Comparison of ENCODE assay signal across 8 cellular contexts in genomic region chr1:236143104-236143948, GRCh38. TPM values are rescaled to one million over a fixed set of nuclear protein-coding genes. Genes with fewer than 3 reads are reported as not detected.
DNase-seq lines count a peak whose midpoint lies in the region; ATAC-seq and TF ChIP-seq lines count a peak whose summit lies in the region.

No MANE protein-coding gene starts in this region.

- no peak overlapping the region for H3K9ac ChIP-seq in neural progenitor cell

- H3K27me3 Mint-ChIP-seq in Calu3 (ENCODE audit: unreplicated experiment): peaks cover 50% of the 10 kb centered on the region
- peaks cover 32% of the 10 kb centered on the region for H3K27me3 Mint-ChIP-seq in neural progenitor cell (ENCODE audit: insufficient read depth, low read depth)

- H3K4me1 Mint-ChIP-seq in Calu3 (ENCODE audit: low read depth, unreplicated experiment) (peaks cover 26% of the 10 kb centered on the region), neural progenitor cell (peaks cover 27% of the 10 kb centered on the region)

- TF ChIP-seq CTCF in Calu3 (IDR thresholded peaks at IDR 0.05; ENCODE audit: unreplicated experiment) (no peak), fibroblast of pulmonary artery (IDR thresholded peaks at IDR 0.05; ENCODE audit: low read length, missing control alignments) (no peak), neural progenitor cell (IDR thresholded peaks at IDR 0.05) (no peak)

- peak overlapping the region; percentile 96 for H2AFZ ChIP-seq in neural progenitor cell (replicated peaks)

- peaks cover 7% of the 10 kb centered on the region for H3K4me1 ChIP-seq in neural progenitor cell
- no peaks in the 10 kb centered on the region for H3K4me1 ChIP-seq in aorta (ENCODE audit: control insufficient read depth in 1 of 2, insufficient read depth in 2 of 2, low read length in 2 of 2)

- 19% methylated on average over 38 to 39 of the region's 39 CpGs for WGBS in aorta, 2 donors

- H3K79me2 ChIP-seq in neural progenitor cell (ENCODE audit: low read depth): no peaks in the 10 kb centered on the region

- H3K4me2 ChIP-seq in neural progenitor cell: peak overlapping the region; percentile 100

- peak overlapping the region; percentile 95 for H3K4me3 Mint-ChIP-seq in Calu3 (ENCODE audit: low read depth, unreplicated experiment)
- H3K4me3 Mint-ChIP-seq in neural progenitor cell: peak overlapping the region; percentile 97

- H3K27me3 ChIP-seq in neural progenitor cell (peaks cover 71% of the 10 kb centered on the region), aorta (ENCODE audit: control insufficient read depth in 1 of 2, insufficient read depth in 2 of 2, low read length in 1 of 2) (peaks cover 0 to 2% of the 10 kb centered on the region in 2 donors)

- H3K27ac ChIP-seq in neural progenitor cell (no peak overlapping the region), aorta (ENCODE audit: low read depth in 1 of 2, low read length in 2 of 2) (no peak overlapping the region)

- DNase-seq in Calu3 (no peak), fibroblast of pulmonary artery (ENCODE audit: low read depth) (peak; percentile 68), neural progenitor cell (ENCODE audit: low spot score) (peak; percentile 52), aorta (no peak), ureter (ENCODE audit: low spot score) (no peak)
- no peak for DNase-seq in Jurkat, Clone E6-1 (ENCODE audit: low read depth, low spot score)
- DNase-seq in activated CD8-positive, alpha-beta memory T cell treated with anti-CD3 and anti-CD28 coated beads, Interleukin-2, amount 50 U/mL, for 48 hours: peak; percentile 66

- peak overlapping the region; percentile 80 for H3K4me3 ChIP-seq in Jurkat, Clone E6-1 (ENCODE audit: low read length)
- H3K4me3 ChIP-seq in fibroblast of pulmonary artery (replicated peaks; ENCODE audit: low read depth, low read length): peak overlapping the region; percentile 64
- H3K4me3 ChIP-seq in neural progenitor cell: peak overlapping the region; percentile 75
- H3K4me3 ChIP-seq in aorta (ENCODE audit: low read length in 2 of 2): peak overlapping the region; percentile 75 to 77

- H3K9me3 Mint-ChIP-seq in Calu3 (ENCODE audit: low read depth, unreplicated experiment) (no peaks in the 10 kb centered on the region), neural progenitor cell (no peaks in the 10 kb centered on the region)

- H4K20me1 ChIP-seq in neural progenitor cell (ENCODE audit: low read depth): peaks cover 13% of the 10 kb centered on the region

- H3K9me3 ChIP-seq in neural progenitor cell (ENCODE audit: low read depth) (no peaks in the 10 kb centered on the region), aorta (ENCODE audit: control insufficient read depth, low read length) (no peaks in the 10 kb centered on the region)

- intact Hi-C loops in Calu3 (cut with micrococcal nuclease; ENCODE audit: unreplicated experiment): loop anchor here (10.0 kb wide), 1 partner anchor 141 kb away; the partner anchor contains the start of gene ERO1B
- intact Hi-C loops in aorta (cut with DNase I): no loop called here

- H3K36me3 ChIP-seq in neural progenitor cell: no peaks in the 10 kb centered on the region
- no peaks in the 10 kb centered on the region for H3K36me3 ChIP-seq in aorta (ENCODE audit: control insufficient read depth in 1 of 2, insufficient read depth in 2 of 2, low read length in 1 of 2)

- CTCF ChIA-PET in Calu3 (lab: Charles Lee): no interaction called here

- peak; percentile 32 for ATAC-seq in GM21423 (IDR thresholded peaks at IDR 0.05; ENCODE audit: unreplicated experiment)
- peak; percentile 31 for ATAC-seq in aorta (ENCODE audit: low FRiP score)

- H3K27ac Mint-ChIP-seq in Calu3 (ENCODE audit: unreplicated experiment) (peak overlapping the region; percentile 88), neural progenitor cell (peak overlapping the region; percentile 93)

- BruUV-seq in Calu3 (replicated peaks; lab: Mats Ljungman, UMichigan): no TSS peak

- H3F3A ChIP-seq in neural progenitor cell (ENCODE audit: low read depth): peaks cover 20% of the 10 kb centered on the region

- peaks cover 25% of the 10 kb centered on the region for H3K36me3 Mint-ChIP-seq in Calu3 (ENCODE audit: insufficient read depth, unreplicated experiment)
- H3K36me3 Mint-ChIP-seq in neural progenitor cell: no peaks in the 10 kb centered on the region

RNA-seq across cellular contexts. Expression of gene GPR137B, which starts 1.0 kb away (rescaled TPM):
- total RNA-seq in Calu3 (2022) (9.5 and 11.4 TPM in 2 replicates), neural progenitor cell (ENCODE audit: low replicate concordance) (4.3 and 4.5 TPM in 2 replicates), aorta (10 to 100 TPM; 19.2 to 21.3 TPM), ureter (36.8 TPM)
- 11.5 TPM for polyA plus RNA-seq in Jurkat, Clone E6-1 (2012; ENCODE audit: insufficient read depth, insufficient read length)
- polyA plus RNA-seq in aorta: 10 to 100 TPM; 15.4 to 19.8 TPM

Comparison
In these comparisons a context has a peak if more than half of its experiments do, and no peak if none do; other contexts are left out.
1. DNase-seq: peak in activated CD8-positive, alpha-beta memory T cell treated with anti-CD3 and anti-CD28 coated beads, Interleukin-2, amount 50 U/mL, for 48 hours (single experiment), fibroblast of pulmonary artery (single experiment) and neural progenitor cell (single experiment); none in Calu3 (single experiment), Jurkat, Clone E6-1 (single experiment), aorta (0 of 2) and ureter (single experiment).
2. Peak in every context shown above with its lines, with median percentiles within 50 percentile points of each other: H3K4me3 ChIP-seq.